ENCODE assay signal across 1 cellular context in genomic region chrX:50111762-50112161, GRCh38.
TF ChIP-seq lines count a peak whose summit lies in the region.

No MANE protein-coding gene starts in this region.

TF ChIP-seq in GM23338, 12 proteins besides CTCF, POLR2A, EP300 and RAD21 (continued from another document):
- TF ChIP-seq, protein P1, sequence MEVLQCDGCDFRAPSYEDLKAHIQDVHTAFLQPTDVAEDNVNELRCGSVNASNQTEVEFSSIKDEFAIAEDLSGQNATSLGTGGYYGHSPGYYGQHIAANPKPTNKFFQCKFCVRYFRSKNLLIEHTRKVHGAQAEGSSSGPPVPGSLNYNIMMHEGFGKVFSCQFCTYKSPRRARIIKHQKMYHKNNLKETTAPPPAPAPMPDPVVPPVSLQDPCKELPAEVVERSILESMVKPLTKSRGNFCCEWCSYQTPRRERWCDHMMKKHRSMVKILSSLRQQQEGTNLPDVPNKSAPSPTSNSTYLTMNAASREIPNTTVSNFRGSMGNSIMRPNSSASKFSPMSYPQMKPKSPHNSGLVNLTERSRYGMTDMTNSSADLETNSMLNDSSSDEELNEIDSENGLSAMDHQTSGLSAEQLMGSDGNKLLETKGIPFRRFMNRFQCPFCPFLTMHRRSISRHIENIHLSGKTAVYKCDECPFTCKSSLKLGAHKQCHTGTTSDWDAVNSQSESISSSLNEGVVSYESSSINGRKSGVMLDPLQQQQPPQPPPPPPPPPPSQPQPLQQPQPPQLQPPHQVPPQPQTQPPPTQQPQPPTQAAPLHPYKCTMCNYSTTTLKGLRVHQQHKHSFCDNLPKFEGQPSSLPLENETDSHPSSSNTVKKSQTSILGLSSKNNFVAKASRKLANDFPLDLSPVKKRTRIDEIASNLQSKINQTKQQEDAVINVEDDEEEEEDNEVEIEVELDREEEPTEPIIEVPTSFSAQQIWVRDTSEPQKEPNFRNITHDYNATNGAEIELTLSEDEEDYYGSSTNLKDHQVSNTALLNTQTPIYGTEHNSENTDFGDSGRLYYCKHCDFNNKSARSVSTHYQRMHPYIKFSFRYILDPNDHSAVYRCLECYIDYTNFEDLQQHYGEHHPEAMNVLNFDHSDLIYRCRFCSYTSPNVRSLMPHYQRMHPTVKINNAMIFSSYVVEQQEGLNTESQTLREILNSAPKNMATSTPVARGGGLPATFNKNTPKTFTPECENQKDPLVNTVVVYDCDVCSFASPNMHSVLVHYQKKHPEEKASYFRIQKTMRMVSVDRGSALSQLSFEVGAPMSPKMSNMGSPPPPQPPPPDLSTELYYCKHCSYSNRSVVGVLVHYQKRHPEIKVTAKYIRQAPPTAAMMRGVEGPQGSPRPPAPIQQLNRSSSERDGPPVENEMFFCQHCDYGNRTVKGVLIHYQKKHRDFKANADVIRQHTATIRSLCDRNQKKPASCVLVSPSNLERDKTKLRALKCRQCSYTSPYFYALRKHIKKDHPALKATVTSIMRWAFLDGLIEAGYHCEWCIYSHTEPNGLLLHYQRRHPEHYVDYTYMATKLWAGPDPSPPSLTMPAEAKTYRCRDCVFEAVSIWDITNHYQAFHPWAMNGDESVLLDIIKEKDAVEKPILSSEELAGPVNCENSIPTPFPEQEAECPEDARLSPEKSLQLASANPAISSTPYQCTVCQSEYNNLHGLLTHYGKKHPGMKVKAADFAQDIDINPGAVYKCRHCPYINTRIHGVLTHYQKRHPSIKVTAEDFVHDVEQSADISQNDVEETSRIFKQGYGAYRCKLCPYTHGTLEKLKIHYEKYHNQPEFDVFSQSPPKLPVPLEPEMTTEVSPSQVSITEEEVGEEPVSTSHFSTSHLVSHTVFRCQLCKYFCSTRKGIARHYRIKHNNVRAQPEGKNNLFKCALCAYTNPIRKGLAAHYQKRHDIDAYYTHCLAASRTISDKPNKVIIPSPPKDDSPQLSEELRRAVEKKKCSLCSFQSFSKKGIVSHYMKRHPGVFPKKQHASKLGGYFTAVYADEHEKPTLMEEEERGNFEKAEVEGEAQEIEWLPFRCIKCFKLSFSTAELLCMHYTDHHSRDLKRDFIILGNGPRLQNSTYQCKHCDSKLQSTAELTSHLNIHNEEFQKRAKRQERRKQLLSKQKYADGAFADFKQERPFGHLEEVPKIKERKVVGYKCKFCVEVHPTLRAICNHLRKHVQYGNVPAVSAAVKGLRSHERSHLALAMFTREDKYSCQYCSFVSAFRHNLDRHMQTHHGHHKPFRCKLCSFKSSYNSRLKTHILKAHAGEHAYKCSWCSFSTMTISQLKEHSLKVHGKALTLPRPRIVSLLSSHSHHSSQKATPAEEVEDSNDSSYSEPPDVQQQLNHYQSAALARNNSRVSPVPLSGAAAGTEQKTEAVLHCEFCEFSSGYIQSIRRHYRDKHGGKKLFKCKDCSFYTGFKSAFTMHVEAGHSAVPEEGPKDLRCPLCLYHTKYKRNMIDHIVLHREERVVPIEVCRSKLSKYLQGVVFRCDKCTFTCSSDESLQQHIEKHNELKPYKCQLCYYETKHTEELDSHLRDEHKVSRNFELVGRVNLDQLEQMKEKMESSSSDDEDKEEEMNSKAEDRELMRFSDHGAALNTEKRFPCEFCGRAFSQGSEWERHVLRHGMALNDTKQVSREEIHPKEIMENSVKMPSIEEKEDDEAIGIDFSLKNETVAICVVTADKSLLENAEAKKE (CRISPR knock-in tag; IDR thresholded peaks at IDR 0.05): no peak
- TF ChIP-seq ZNF331 (CRISPR knock-in tag; IDR thresholded peaks at IDR 0.05; ENCODE audit: low read depth): no peak
- TF ChIP-seq, protein P2, sequence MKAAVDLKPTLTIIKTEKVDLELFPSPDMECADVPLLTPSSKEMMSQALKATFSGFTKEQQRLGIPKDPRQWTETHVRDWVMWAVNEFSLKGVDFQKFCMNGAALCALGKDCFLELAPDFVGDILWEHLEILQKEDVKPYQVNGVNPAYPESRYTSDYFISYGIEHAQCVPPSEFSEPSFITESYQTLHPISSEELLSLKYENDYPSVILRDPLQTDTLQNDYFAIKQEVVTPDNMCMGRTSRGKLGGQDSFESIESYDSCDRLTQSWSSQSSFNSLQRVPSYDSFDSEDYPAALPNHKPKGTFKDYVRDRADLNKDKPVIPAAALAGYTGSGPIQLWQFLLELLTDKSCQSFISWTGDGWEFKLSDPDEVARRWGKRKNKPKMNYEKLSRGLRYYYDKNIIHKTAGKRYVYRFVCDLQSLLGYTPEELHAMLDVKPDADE (IDR thresholded peaks at IDR 0.05): no peak
- no peak for TF ChIP-seq REST (IDR thresholded peaks at IDR 0.05; ENCODE audit: unreplicated experiment)
- no peak for TF ChIP-seq CREB1 (CRISPR knock-in tag; IDR thresholded peaks at IDR 0.05; ENCODE audit: low read depth)
